Comparison of ENCODE assay signal across 12 cellular contexts in the genomic region with DNA sequence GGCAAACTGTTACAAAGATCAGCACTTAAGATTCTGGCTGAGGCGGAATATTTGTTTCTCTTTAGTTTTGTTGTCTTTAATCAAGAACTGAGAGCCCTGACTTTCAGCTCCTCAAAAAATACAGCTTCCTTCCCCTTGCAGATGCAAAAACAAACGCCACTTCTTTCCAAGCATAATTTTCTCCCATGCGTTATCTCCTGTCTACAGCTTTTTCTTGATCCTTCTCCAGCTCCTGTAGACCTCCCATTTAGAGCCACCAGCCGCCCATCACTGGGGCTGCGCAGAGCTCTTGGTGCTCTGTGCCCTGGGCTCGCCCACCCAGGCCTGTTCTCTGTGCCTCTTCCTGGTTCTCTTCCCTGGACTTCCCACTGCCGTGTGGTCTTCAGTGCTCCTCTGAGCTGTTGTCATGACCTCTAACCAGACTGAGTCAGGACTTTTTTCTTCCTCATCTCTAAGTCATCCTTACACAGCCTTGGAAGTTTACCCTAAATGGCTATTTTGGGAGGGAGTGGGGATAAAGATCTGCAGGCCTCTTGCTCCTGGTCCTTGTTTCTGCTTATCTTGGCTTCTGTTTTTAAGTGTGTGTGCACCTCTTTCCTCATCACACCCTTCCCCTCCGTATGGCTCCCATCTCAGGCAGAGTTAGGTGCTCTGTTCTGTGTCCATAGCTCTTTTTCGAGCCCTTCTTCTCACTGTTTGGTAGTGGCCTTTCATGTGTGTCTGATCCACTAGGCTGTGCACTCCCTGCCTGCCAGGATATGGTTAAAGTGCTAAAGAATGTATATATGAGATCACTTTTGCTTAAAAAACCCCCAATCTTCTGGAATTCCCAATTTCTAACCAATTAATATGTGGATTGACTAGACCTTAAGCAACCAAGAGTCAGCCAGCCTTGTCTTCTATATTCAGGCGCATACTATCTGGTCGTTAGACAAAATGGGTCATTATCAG.
DNase-seq lines count a peak whose midpoint lies in the region; ATAC-seq and TF ChIP-seq lines count a peak whose summit lies in the region.
"Had no signal": no experiment of that assay in that cellular context is flagged by ENCODE, and none has a peak within 500 bp of the region (broad histone marks: within the 10 kb centered on the region; RNA-seq: fewer than 3 reads in every experiment).

No MANE protein-coding gene starts in this region.

- ATAC-seq in lung (ENCODE audit: insufficient read depth, low FRiP score) (peak; percentile 67), GM21786 (IDR thresholded peaks at IDR 0.05; ENCODE audit: unreplicated experiment) (no peak)

- H3K27ac Mint-ChIP-seq in activated naive CD4-positive, alpha-beta T cell treated with anti-CD3 and anti-CD28 coated beads, Interleukin-2, amount 10 ng/mL, durations not matched to agents 7 days and 5 days, result peak overlapping the region; percentile 12

- H3K4me1 ChIP-seq in lung (ENCODE audit: control insufficient read depth in 2 of 2, insufficient read depth in 2 of 2, low read length in 2 of 2) (peaks cover 6 to 7% of the 10 kb centered on the region in 2 donors), tibial nerve (peaks cover 0 to 80% (median 47%) of the 10 kb centered on the region in 4 donors), HAP-1 (no peaks in the 10 kb centered on the region)

- no peaks in the 10 kb centered on the region for H3K27me3 Mint-ChIP-seq in activated naive CD4-positive, alpha-beta T cell treated with anti-CD3 and anti-CD28 coated beads, Interleukin-2, amount 10 ng/mL, durations not matched to agents 7 days and 5 days

- peak in 1 of 2 donors; percentile 44 for TF ChIP-seq EP300 in tibial nerve (IDR thresholded peaks at IDR 0.05)

- no peak for TF ChIP-seq CTCF in lung (IDR thresholded peaks at IDR 0.05; ENCODE audit: control extremely low read depth, extremely low read depth)
- no peak for TF ChIP-seq CTCF in tibial nerve (IDR thresholded peaks at IDR 0.05)

- no peak overlapping the region for H3K4me3 Mint-ChIP-seq in activated naive CD4-positive, alpha-beta T cell treated with anti-CD3 and anti-CD28 coated beads, Interleukin-2, amount 10 ng/mL, durations not matched to agents 7 days and 5 days

- CTCF ChIA-PET in activated naive CD4-positive, alpha-beta T cell treated with anti-CD3 and anti-CD28 coated beads, Interleukin-2, amount 10 ng/mL, durations not matched to agents 7 days and 5 days (lab: Charles Lee), result interaction anchor here (1.0 to 1.3 kb wide), 3 partner anchors 8 to 21 kb away, joined by 3 to 4 read pairs (median 3); no protein-coding TSS in a partner anchor

- in situ Hi-C loops in HAP-1 (cut with MboI; ENCODE audit: low sequenced_read_pairs), result no loop called here

- H3K9me3 Mint-ChIP-seq in activated naive CD4-positive, alpha-beta T cell treated with anti-CD3 and anti-CD28 coated beads, Interleukin-2, amount 10 ng/mL, durations not matched to agents 7 days and 5 days, result no peaks in the 10 kb centered on the region

- H3K9me3 ChIP-seq in lung (ENCODE audit: control insufficient read depth in 2 of 2, insufficient read depth in 1 of 2, low read length in 1 of 2) (no peaks in the 10 kb centered on the region), tibial nerve (no peaks in the 10 kb centered on the region), HAP-1 (no peaks in the 10 kb centered on the region)

- DNase-seq in activated naive CD4-positive, alpha-beta T cell treated with anti-CD3 and anti-CD28 coated beads, Interleukin-2, amount 10 ng/mL, durations not matched to agents 7 days and 5 days, result no peak
- DNase-seq in activated naive CD4-positive, alpha-beta T cell (lab: John Stamatoyannopoulos, UW), result no peak
- DNase-seq in dedifferentiated amniotic fluid mesenchymal stem cell (ENCODE audit: extremely low spot score), result peak; percentile 28
- no peak for DNase-seq in lung (ENCODE audit: low spot score)
- DNase-seq in tibial nerve (ENCODE audit: low spot score in 2 of 2), result no peak
- no peak for DNase-seq in HAP-1 (ENCODE audit: low spot score in 2 of 2)
- DNase-seq in NCI-H226, result no peak
- DNase-seq: ACHN; cerebellar nuclear complex; NCI-H345; stimulated activated CD4-positive, alpha-beta T cell treated with anti-CD3 and anti-CD28 coated beads, Interleukin-2, amount 100 ng/mL, for 24 hours had no signal

- H3K36me3 Mint-ChIP-seq in activated naive CD4-positive, alpha-beta T cell treated with anti-CD3 and anti-CD28 coated beads, Interleukin-2, amount 10 ng/mL, durations not matched to agents 7 days and 5 days, result peaks cover 42% of the 10 kb centered on the region

- peaks cover 10% of the 10 kb centered on the region for H3K4me1 Mint-ChIP-seq in activated naive CD4-positive, alpha-beta T cell treated with anti-CD3 and anti-CD28 coated beads, Interleukin-2, amount 10 ng/mL, durations not matched to agents 7 days and 5 days

- H3K27ac ChIP-seq in lung (ENCODE audit: low read depth in 1 of 2, low read length in 1 of 2) (peak overlapping the region in 1 of 2 donors; percentile 39), tibial nerve (peak overlapping the region; percentile 25 to 85 (median 72))

- H3K27me3 ChIP-seq in lung (ENCODE audit: control insufficient read depth, insufficient read depth) (no peaks in the 10 kb centered on the region), tibial nerve (no peaks in the 10 kb centered on the region), HAP-1 (ENCODE audit: low read depth) (no peaks in the 10 kb centered on the region)

- H3K4me3 ChIP-seq in lung, result no peak overlapping the region
- H3K4me3 ChIP-seq in tibial nerve, result no peak overlapping the region
- H3K4me3 ChIP-seq in HAP-1, result no peak overlapping the region

- H3K36me3 ChIP-seq in lung (ENCODE audit: control insufficient read depth in 2 of 2, insufficient read depth in 2 of 2, low read length in 2 of 2) (peaks cover 0 to 4% of the 10 kb centered on the region in 2 donors), tibial nerve (no peaks in the 10 kb centered on the region), HAP-1 (replicated peaks) (no peaks in the 10 kb centered on the region; the same call in 1 of the 2 replicates)

- no peak for TF ChIP-seq POLR2A in tibial nerve (IDR thresholded peaks at IDR 0.05)

- WGBS in lung, 2 donors, result 70 to 80% methylated on average over 11 of the region's 11 CpGs
- WGBS in tibial nerve, 2 donors, result 61 to 66% methylated on average over 11 of the region's 11 CpGs
